Comparison of ENCODE assay signal across 2 cellular contexts in genomic region chr18:68448736-68449135, GRCh38.
TF ChIP-seq lines count a peak whose summit lies in the region.

No MANE protein-coding gene starts in this region.

TF ChIP-seq in SK-N-SH, 30 proteins besides CTCF, POLR2A, EP300 and RAD21 (continued from another document):
- no peak for TF ChIP-seq REST (IDR thresholded peaks at IDR 0.05; ENCODE audit: low read depth, low read length)

TF ChIP-seq in SK-N-SH treated with all-trans-retinoic acid at 6 μM for 48 hours, 23 proteins besides CTCF, POLR2A, EP300 and RAD21 (continued from another document):
- TF ChIP-seq TSHZ2 (CRISPR knock-in tag; IDR thresholded peaks at IDR 0.05) = no peak
- no peak for TF ChIP-seq TCF4 (CRISPR knock-in tag; IDR thresholded peaks at IDR 0.05; ENCODE audit: borderline replicate concordance)
- no peak for TF ChIP-seq ZNF8 (CRISPR knock-in tag; IDR thresholded peaks at IDR 0.05)
- TF ChIP-seq ZNF565 (CRISPR knock-in tag; conservative IDR thresholded peaks at IDR 0.05; ENCODE audit: low read depth) = no peak
- TF ChIP-seq ZFP30 (CRISPR knock-in tag; IDR thresholded peaks at IDR 0.05) = no peak
